3 cellular contexts compared by ENCODE assay signal in genomic region chrX:53280316-53280702, GRCh38.
TF ChIP-seq lines count a peak whose summit lies in the region.

No MANE protein-coding gene starts in this region.

TF ChIP-seq in A549, 52 proteins besides CTCF, POLR2A, EP300 and RAD21:
- TF ChIP-seq USF2 (IDR thresholded peaks at IDR 0.05), result no peak
- no peak for TF ChIP-seq CHD4 (IDR thresholded peaks at IDR 0.05; ENCODE audit: borderline replicate concordance)
- TF ChIP-seq SREBF2 (IDR thresholded peaks at IDR 0.05), result no peak
- no peak for TF ChIP-seq MAFK (IDR thresholded peaks at IDR 0.05; ENCODE audit: partially characterized antibody)
- TF ChIP-seq ZFP36 (IDR thresholded peaks at IDR 0.05; ENCODE audit: borderline replicate concordance, partially characterized antibody), result no peak
- no peak for TF ChIP-seq CHD2 (IDR thresholded peaks at IDR 0.05; ENCODE audit: low read length, partially characterized antibody)
- TF ChIP-seq, protein P1, sequence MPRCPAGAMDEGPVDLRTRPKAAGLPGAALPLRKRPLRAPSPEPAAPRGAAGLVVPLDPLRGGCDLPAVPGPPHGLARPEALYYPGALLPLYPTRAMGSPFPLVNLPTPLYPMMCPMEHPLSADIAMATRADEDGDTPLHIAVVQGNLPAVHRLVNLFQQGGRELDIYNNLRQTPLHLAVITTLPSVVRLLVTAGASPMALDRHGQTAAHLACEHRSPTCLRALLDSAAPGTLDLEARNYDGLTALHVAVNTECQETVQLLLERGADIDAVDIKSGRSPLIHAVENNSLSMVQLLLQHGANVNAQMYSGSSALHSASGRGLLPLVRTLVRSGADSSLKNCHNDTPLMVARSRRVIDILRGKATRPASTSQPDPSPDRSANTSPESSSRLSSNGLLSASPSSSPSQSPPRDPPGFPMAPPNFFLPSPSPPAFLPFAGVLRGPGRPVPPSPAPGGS (IDR thresholded peaks at IDR 0.05), result no peak
- TF ChIP-seq FOSL2 (IDR thresholded peaks at IDR 0.05), result no peak
- TF ChIP-seq FOSL2 (CRISPR knock-in tag; IDR thresholded peaks at IDR 0.05), result no peak
- TF ChIP-seq KDM5A (IDR thresholded peaks at IDR 0.05), result no peak
- TF ChIP-seq ATOH8 (CRISPR knock-in tag; IDR thresholded peaks at IDR 0.05; ENCODE audit: low read depth), result no peak
- no peak for TF ChIP-seq KDM1A (IDR thresholded peaks at IDR 0.05; ENCODE audit: low read depth)
- TF ChIP-seq EHMT2 (IDR thresholded peaks at IDR 0.05; ENCODE audit: low read depth), result no peak
- TF ChIP-seq HEYL (CRISPR knock-in tag; IDR thresholded peaks at IDR 0.05), result no peak
- TF ChIP-seq E2F6 (IDR thresholded peaks at IDR 0.05; ENCODE audit: borderline replicate concordance, low read depth), result no peak
- TF ChIP-seq CBX2 (IDR thresholded peaks at IDR 0.05; ENCODE audit: borderline replicate concordance, low read depth), result no peak

TF ChIP-seq in GM23338, 12 proteins besides CTCF, POLR2A, EP300 and RAD21:
- TF ChIP-seq POLR2AphosphoS5 (IDR thresholded peaks at IDR 0.05; ENCODE audit: low read depth), result no peak
TF ChIP-seq in GM23338: peak in this region for 0.

TF ChIP-seq in GM12878, 131 proteins besides CTCF, POLR2A, EP300 and RAD21:
- TF ChIP-seq JUND (IDR thresholded peaks at IDR 0.05; ENCODE audit: low read depth, low read length) (no peak), ZNF274 (IDR thresholded peaks at IDR 0.05; ENCODE audit: insufficient read depth, insufficient read length) (no peak), SPI1 (IDR thresholded peaks at IDR 0.05; ENCODE audit: borderline replicate concordance, insufficient read depth, low read depth, low read length) (no peak), KLF5 (IDR thresholded peaks at IDR 0.05; ENCODE audit: partially characterized antibody) (no peak), ZNF384 (IDR thresholded peaks at IDR 0.05; ENCODE audit: borderline replicate concordance, low read depth, low read length) (no peak), KAT2A (conservative IDR thresholded peaks at IDR 0.05; ENCODE audit: control insufficient read depth, low read depth, low read length) (no peak), TCF7 (IDR thresholded peaks at IDR 0.05; ENCODE audit: borderline replicate concordance) (no peak), IRF4 (IDR thresholded peaks at IDR 0.05; ENCODE audit: low read depth, low read length) (no peak), IKZF2 (IDR thresholded peaks at IDR 0.05) (no peak), EED (IDR thresholded peaks at IDR 0.05; ENCODE audit: low read depth) (no peak), MTA2 (IDR thresholded peaks at IDR 0.05; ENCODE audit: low read depth) (no peak), SMARCA5 (IDR thresholded peaks at IDR 0.05) (no peak), EZH2 (IDR thresholded peaks at IDR 0.05; ENCODE audit: borderline replicate concordance, control insufficient read depth, low read depth, low read length) (no peak), TARDBP (IDR thresholded peaks at IDR 0.05; ENCODE audit: borderline replicate concordance) (no peak), POLR2AphosphoS5 (IDR thresholded peaks at IDR 0.05; ENCODE audit: low read length) (no peak), POLR2AphosphoS2 (IDR thresholded peaks at IDR 0.05; ENCODE audit: low read depth, low read length) (no peak), RBBP5 (conservative IDR thresholded peaks at IDR 0.05) (no peak)
- TF ChIP-seq, protein P2, sequence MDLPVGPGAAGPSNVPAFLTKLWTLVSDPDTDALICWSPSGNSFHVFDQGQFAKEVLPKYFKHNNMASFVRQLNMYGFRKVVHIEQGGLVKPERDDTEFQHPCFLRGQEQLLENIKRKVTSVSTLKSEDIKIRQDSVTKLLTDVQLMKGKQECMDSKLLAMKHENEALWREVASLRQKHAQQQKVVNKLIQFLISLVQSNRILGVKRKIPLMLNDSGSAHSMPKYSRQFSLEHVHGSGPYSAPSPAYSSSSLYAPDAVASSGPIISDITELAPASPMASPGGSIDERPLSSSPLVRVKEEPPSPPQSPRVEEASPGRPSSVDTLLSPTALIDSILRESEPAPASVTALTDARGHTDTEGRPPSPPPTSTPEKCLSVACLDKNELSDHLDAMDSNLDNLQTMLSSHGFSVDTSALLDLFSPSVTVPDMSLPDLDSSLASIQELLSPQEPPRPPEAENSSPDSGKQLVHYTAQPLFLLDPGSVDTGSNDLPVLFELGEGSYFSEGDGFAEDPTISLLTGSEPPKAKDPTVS (IDR thresholded peaks at IDR 0.05; ENCODE audit: low read depth, low read length), result no peak
- TF ChIP-seq, protein P3, sequence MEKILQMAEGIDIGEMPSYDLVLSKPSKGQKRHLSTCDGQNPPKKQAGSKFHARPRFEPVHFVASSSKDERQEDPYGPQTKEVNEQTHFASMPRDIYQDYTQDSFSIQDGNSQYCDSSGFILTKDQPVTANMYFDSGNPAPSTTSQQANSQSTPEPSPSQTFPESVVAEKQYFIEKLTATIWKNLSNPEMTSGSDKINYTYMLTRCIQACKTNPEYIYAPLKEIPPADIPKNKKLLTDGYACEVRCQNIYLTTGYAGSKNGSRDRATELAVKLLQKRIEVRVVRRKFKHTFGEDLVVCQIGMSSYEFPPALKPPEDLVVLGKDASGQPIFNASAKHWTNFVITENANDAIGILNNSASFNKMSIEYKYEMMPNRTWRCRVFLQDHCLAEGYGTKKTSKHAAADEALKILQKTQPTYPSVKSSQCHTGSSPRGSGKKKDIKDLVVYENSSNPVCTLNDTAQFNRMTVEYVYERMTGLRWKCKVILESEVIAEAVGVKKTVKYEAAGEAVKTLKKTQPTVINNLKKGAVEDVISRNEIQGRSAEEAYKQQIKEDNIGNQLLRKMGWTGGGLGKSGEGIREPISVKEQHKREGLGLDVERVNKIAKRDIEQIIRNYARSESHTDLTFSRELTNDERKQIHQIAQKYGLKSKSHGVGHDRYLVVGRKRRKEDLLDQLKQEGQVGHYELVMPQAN (conservative IDR thresholded peaks at IDR 0.05), result no peak
- TF ChIP-seq, protein P4, sequence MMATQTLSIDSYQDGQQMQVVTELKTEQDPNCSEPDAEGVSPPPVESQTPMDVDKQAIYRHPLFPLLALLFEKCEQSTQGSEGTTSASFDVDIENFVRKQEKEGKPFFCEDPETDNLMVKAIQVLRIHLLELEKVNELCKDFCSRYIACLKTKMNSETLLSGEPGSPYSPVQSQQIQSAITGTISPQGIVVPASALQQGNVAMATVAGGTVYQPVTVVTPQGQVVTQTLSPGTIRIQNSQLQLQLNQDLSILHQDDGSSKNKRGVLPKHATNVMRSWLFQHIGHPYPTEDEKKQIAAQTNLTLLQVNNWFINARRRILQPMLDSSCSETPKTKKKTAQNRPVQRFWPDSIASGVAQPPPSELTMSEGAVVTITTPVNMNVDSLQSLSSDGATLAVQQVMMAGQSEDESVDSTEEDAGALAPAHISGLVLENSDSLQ (IDR thresholded peaks at IDR 0.05), result no peak
